Comparison of ENCODE assay signal across 9 cellular contexts in genomic region chr15:78374436-78375393, GRCh38. TPM values are rescaled to one million over a fixed set of nuclear protein-coding genes. Genes with fewer than 3 reads are reported as not detected.
DNase-seq lines count a peak whose midpoint lies in the region; ATAC-seq and TF ChIP-seq lines count a peak whose summit lies in the region.
"Had no signal": no experiment of that assay in that cellular context is flagged by ENCODE, and none has a peak within 500 bp of the region (broad histone marks: within the 10 kb centered on the region; RNA-seq: fewer than 3 reads in every experiment).

No MANE protein-coding gene starts in this region.

- H3K14ac ChIP-seq in neuronal stem cell (ENCODE audit: low read length): peak overlapping the region; percentile 98

- CTCF ChIA-PET in GM10248 (lab: Yijun Ruan, JAX): no interaction called here

- peak overlapping the region; percentile 47 for H2AK5ac ChIP-seq in neuronal stem cell (ENCODE audit: low read depth, low read length)

- H3K4ac ChIP-seq in neuronal stem cell (ENCODE audit: low read length): no peak overlapping the region

- no peak for TF ChIP-seq CTCF in GM10248 (IDR thresholded peaks at IDR 0.05; ENCODE audit: control extremely low read depth, extremely low read depth, low read depth, missing control alignments)

- H3K9me3 ChIP-seq in neuronal stem cell (replicated peaks in 1 of 2; ENCODE audit: control insufficient read depth in 2 of 2, insufficient read depth in 1 of 2, low read depth in 1 of 2, low read length in 2 of 2): no peaks in the 10 kb centered on the region
- H3K9me3 ChIP-seq: left lung had no signal

- no peak overlapping the region for H4K8ac ChIP-seq in neuronal stem cell (ENCODE audit: low read depth, low read length)

- no peak overlapping the region for H2BK120ac ChIP-seq in neuronal stem cell (ENCODE audit: low read depth, low read length)

- POLR2A ChIA-PET in GM10248 (lab: Yijun Ruan, JAX): no interaction called here

- peak overlapping the region; percentile 84 for H2BK15ac ChIP-seq in neuronal stem cell (ENCODE audit: low read length)

- peaks cover 3% of the 10 kb centered on the region for H3K27me3 Mint-ChIP-seq in activated naive CD8-positive, alpha-beta T cell treated with anti-CD3 and anti-CD28 coated beads, Interleukin-2, amount 50 U/mL, for 24 hours

- WGBS in neuronal stem cell (ENCODE audit: extremely low coverage in 2 of 2, insufficient read length in 2 of 2, insufficient replicate concordance in 1 of 2), 2 donors: no CpG with 5 or more reads among the region's 14 CpGs

- peak overlapping the region; percentile 41 for H2BK12ac ChIP-seq in neuronal stem cell (ENCODE audit: low read length)

- H3K9me3 Mint-ChIP-seq in activated naive CD8-positive, alpha-beta T cell treated with anti-CD3 and anti-CD28 coated beads, Interleukin-2, amount 50 U/mL, for 24 hours: no peaks in the 10 kb centered on the region

- no peak overlapping the region for H3K27ac Mint-ChIP-seq in activated naive CD8-positive, alpha-beta T cell treated with anti-CD3 and anti-CD28 coated beads, Interleukin-2, amount 50 U/mL, for 24 hours

- DNase-seq in GDM1 (lab: John Stamatoyannopoulos, UW) (peak; percentile 52), NCI-H2196 (lab: John Stamatoyannopoulos, UW; ENCODE audit: unreplicated experiment) (peak; percentile 37), neuronal stem cell (ENCODE audit: low spot score) (no peak), ACHN (no peak), GM10248 (ENCODE audit: extremely low spot score) (no peak)
- DNase-seq in activated naive CD8-positive, alpha-beta T cell treated with anti-CD3 and anti-CD28 coated beads, Interleukin-2, amount 50 U/mL, for 24 hours: peak; percentile 10
- DNase-seq in stimulated activated CD4-positive, alpha-beta T cell treated with anti-CD3 and anti-CD28 coated beads, Interleukin-4, amount 100 ng/mL, for 24 hours: no peak

- H3K4me1 Mint-ChIP-seq in activated naive CD8-positive, alpha-beta T cell treated with anti-CD3 and anti-CD28 coated beads, Interleukin-2, amount 50 U/mL, for 24 hours: peaks cover 7% of the 10 kb centered on the region

- no peaks in the 10 kb centered on the region for H3K36me3 Mint-ChIP-seq in activated naive CD8-positive, alpha-beta T cell treated with anti-CD3 and anti-CD28 coated beads, Interleukin-2, amount 50 U/mL, for 24 hours (ENCODE audit: low read depth)

- no peak overlapping the region for H3K4me3 ChIP-seq in neuronal stem cell (ENCODE audit: low read length in 2 of 2)
- H3K4me3 ChIP-seq: left lung had no signal

- H4K91ac ChIP-seq in neuronal stem cell (ENCODE audit: low read depth, low read length, poor library complexity): no peak overlapping the region

- peak; percentile 40 for ATAC-seq in activated naive CD8-positive, alpha-beta T cell treated with anti-CD3 and anti-CD28 coated beads, Interleukin-2, amount 50 U/mL, for 24 hours
- no peak for ATAC-seq in GM18502 (IDR thresholded peaks at IDR 0.05; ENCODE audit: poor library complexity, unreplicated experiment)
- ATAC-seq: left lung had no signal

- no peaks in the 10 kb centered on the region for H3K36me3 ChIP-seq in neuronal stem cell (replicated peaks in 1 of 2; ENCODE audit: control insufficient read depth in 2 of 2, insufficient read depth in 2 of 2, low read length in 2 of 2)
- H3K36me3 ChIP-seq: left lung had no signal

- H3K79me1 ChIP-seq in neuronal stem cell (ENCODE audit: low read depth, low read length): no peaks in the 10 kb centered on the region

- in situ Hi-C loops in ACHN (cut with HindIII; ENCODE audit: low pct_ligation_motif_present, low pct_unique_long_range_greater_than_20kb, low sequenced_read_pairs): no loop called here

- peak overlapping the region; percentile 37 for H3K9ac ChIP-seq in neuronal stem cell (ENCODE audit: low read depth, low read length, poor library complexity)

- H3K18ac ChIP-seq in neuronal stem cell (ENCODE audit: low read length): peak overlapping the region; percentile 71

- H3K4me1 ChIP-seq in neuronal stem cell (ENCODE audit: control insufficient read depth in 2 of 2, insufficient read depth in 1 of 2, low read depth in 1 of 2, low read length in 2 of 2): peaks cover 0 to 16% of the 10 kb centered on the region in 2 donors
- H3K4me1 ChIP-seq: left lung had no signal

- peak overlapping the region; percentile 43 for H3K23ac ChIP-seq in neuronal stem cell (ENCODE audit: low read depth, low read length, poor library complexity)

- no peak overlapping the region for H3K4me2 ChIP-seq in neuronal stem cell (ENCODE audit: insufficient read depth, low read length, poor library complexity, severe bottlenecking)

- peaks cover 0 to 3% (median 0%) of the 10 kb centered on the region in 3 experiments for H3K27me3 ChIP-seq in neuronal stem cell (ENCODE audit: control insufficient read depth in 3 of 3, insufficient read depth in 3 of 3, low read depth in 1 of 3, low read length in 3 of 3)
- H3K27me3 ChIP-seq: left lung had no signal

- no peak overlapping the region for H3K27ac ChIP-seq in neuronal stem cell (replicated peaks; ENCODE audit: low read length)
- H3K27ac ChIP-seq: left lung had no signal

- no peak overlapping the region for H2AFZ ChIP-seq in neuronal stem cell (ENCODE audit: low read length)

- H3K4me3 Mint-ChIP-seq in activated naive CD8-positive, alpha-beta T cell treated with anti-CD3 and anti-CD28 coated beads, Interleukin-2, amount 50 U/mL, for 24 hours: no peak overlapping the region

- H2BK5ac ChIP-seq in neuronal stem cell (ENCODE audit: low read length): no peak overlapping the region

RNA-seq across cellular contexts. Expression of gene CRABP1, which starts 34.6 kb away (rescaled TPM):
- 1,930 TPM for polyA plus RNA-seq in neuronal stem cell (2013, experiment 1 of 2)
- 1,905 TPM for polyA plus RNA-seq in neuronal stem cell (2013, experiment 2 of 2)

Comparison
In these comparisons a context has a peak if more than half of its experiments do, and no peak if none do; other contexts are left out.
1. DNase-seq: peak in GDM1 (single experiment), NCI-H2196 (single experiment) and activated naive CD8-positive, alpha-beta T cell treated with anti-CD3 and anti-CD28 coated beads, Interleukin-2, amount 50 U/mL, for 24 hours (single experiment); none in neuronal stem cell (single experiment), stimulated activated CD4-positive, alpha-beta T cell treated with anti-CD3 and anti-CD28 coated beads, Interleukin-4, amount 100 ng/mL, for 24 hours (single experiment), ACHN (single experiment) and GM10248 (single experiment).